Comparison of ENCODE assay signal across 8 cellular contexts in genomic region chr20:38673731-38674177, GRCh38. TPM values are rescaled to one million over a fixed set of nuclear protein-coding genes. Genes with fewer than 3 reads are reported as not detected.
DNase-seq lines count a peak whose midpoint lies in the region; ATAC-seq and TF ChIP-seq lines count a peak whose summit lies in the region.

No MANE protein-coding gene starts in this region.

- peaks cover 55% of the 10 kb centered on the region for H3K27me3 Mint-ChIP-seq in activated T-cell treated with anti-CD3 and anti-CD28 coated beads, Interleukin-2, amount 50 U/mL, for 24 hours
- peaks cover 35% of the 10 kb centered on the region for H3K27me3 Mint-ChIP-seq in osteocyte (ENCODE audit: unreplicated experiment)

- H3K4me1 Mint-ChIP-seq in activated T-cell treated with anti-CD3 and anti-CD28 coated beads, Interleukin-2, amount 50 U/mL, for 24 hours (ENCODE audit: low read depth) = peaks cover 10% of the 10 kb centered on the region
- H3K4me1 Mint-ChIP-seq in osteocyte (ENCODE audit: unreplicated experiment) = peaks cover 9% of the 10 kb centered on the region

- no peaks in the 10 kb centered on the region for H3K36me3 ChIP-seq in SJCRH30
- H3K36me3 ChIP-seq in esophagus muscularis mucosa = no peaks in the 10 kb centered on the region

- H3K9me3 Mint-ChIP-seq in activated T-cell treated with anti-CD3 and anti-CD28 coated beads, Interleukin-2, amount 50 U/mL, for 24 hours = no peaks in the 10 kb centered on the region
- H3K9me3 Mint-ChIP-seq in osteocyte (ENCODE audit: unreplicated experiment) = no peaks in the 10 kb centered on the region

- peak overlapping the region; percentile 44 for H3K27ac Mint-ChIP-seq in activated T-cell treated with anti-CD3 and anti-CD28 coated beads, Interleukin-2, amount 50 U/mL, for 24 hours
- no peak overlapping the region for H3K27ac Mint-ChIP-seq in osteocyte (ENCODE audit: unreplicated experiment)

- peak overlapping the region; percentile 63 for H3K4me3 ChIP-seq in SJCRH30
- H3K4me3 ChIP-seq in esophagus muscularis mucosa = peak overlapping the region; percentile 49 to 61 (median 52)

- TF ChIP-seq CTCF in esophagus muscularis mucosa (IDR thresholded peaks at IDR 0.05) (no peak), osteocyte (IDR thresholded peaks at IDR 0.05) (no peak)

- H3K36me3 Mint-ChIP-seq in activated T-cell treated with anti-CD3 and anti-CD28 coated beads, Interleukin-2, amount 50 U/mL, for 24 hours (ENCODE audit: low read depth) = no peaks in the 10 kb centered on the region
- no peaks in the 10 kb centered on the region for H3K36me3 Mint-ChIP-seq in osteocyte (ENCODE audit: unreplicated experiment)

- no peak for TF ChIP-seq EP300 in esophagus muscularis mucosa (IDR thresholded peaks at IDR 0.05)

- H3K4me1 ChIP-seq in SJCRH30 = no peaks in the 10 kb centered on the region
- peaks cover 13 to 21% (median 15%) of the 10 kb centered on the region in 4 donors for H3K4me1 ChIP-seq in esophagus muscularis mucosa

- TF ChIP-seq POLR2A in esophagus muscularis mucosa (IDR thresholded peaks at IDR 0.05; ENCODE audit: low read depth) = no peak

- H3K9me3 ChIP-seq in SJCRH30 (replicated peaks) (no peaks in the 10 kb centered on the region), esophagus muscularis mucosa (no peaks in the 10 kb centered on the region)

- ATAC-seq in HG02623 (IDR thresholded peaks at IDR 0.05; ENCODE audit: unreplicated experiment) (no peak), HG02763 (IDR thresholded peaks at IDR 0.05; ENCODE audit: unreplicated experiment) (no peak)

- 5% methylated on average over 8 of the region's 18 CpGs for WGBS in esophagus muscularis mucosa

- intact Hi-C loops in esophagus muscularis mucosa (cut with DNase I) = no loop called here

- peak overlapping the region; percentile 82 for H3K4me3 Mint-ChIP-seq in activated T-cell treated with anti-CD3 and anti-CD28 coated beads, Interleukin-2, amount 50 U/mL, for 24 hours
- peak overlapping the region; percentile 81 for H3K4me3 Mint-ChIP-seq in osteocyte (ENCODE audit: unreplicated experiment)

- H3K27ac ChIP-seq in SJCRH30 (peak overlapping the region; percentile 60), esophagus muscularis mucosa (replicated peaks in 1 of 4) (no peak overlapping the region)

- no peaks in the 10 kb centered on the region for H3K27me3 ChIP-seq in SJCRH30
- peaks cover 0 to 77% (median 12%) of the 10 kb centered on the region in 4 donors for H3K27me3 ChIP-seq in esophagus muscularis mucosa

- no peak for DNase-seq in activated T-cell treated with anti-CD3 and anti-CD28 coated beads, Interleukin-2, amount 50 U/mL, for 24 hours
- no peak for DNase-seq in activated T-cell treated with anti-CD3 and anti-CD28 coated beads, Interleukin-2, amount 50 U/mL, for 48 hours
- peak; percentile 50 to 52 for DNase-seq in SJCRH30
- DNase-seq in esophagus muscularis mucosa (ENCODE audit: extremely low spot score) = no peak
- DNase-seq in osteocyte (ENCODE audit: extremely low spot score, unreplicated experiment) = no peak
- no peak for DNase-seq in SW480 (ENCODE audit: low spot score)

RNA-seq across cellular contexts. Expression of gene SLC32A1, which starts 50.5 kb away (rescaled TPM):
- not detected in 2 replicates for total RNA-seq in SJCRH30 (2014; rRNA removed; shearing (Covaris generic))
- total RNA-seq in esophagus muscularis mucosa (not detected), osteocyte (not detected in 2 replicates)

Comparison
In these comparisons a context has a peak if more than half of its experiments do, and no peak if none do; other contexts are left out.
1. DNase-seq: peak in SJCRH30 (2 of 2); none in activated T-cell treated with anti-CD3 and anti-CD28 coated beads, Interleukin-2, amount 50 U/mL, for 24 hours (single experiment), activated T-cell treated with anti-CD3 and anti-CD28 coated beads, Interleukin-2, amount 50 U/mL, for 48 hours (0 of 2), esophagus muscularis mucosa (single experiment), osteocyte (single experiment) and SW480 (single experiment).